Comparison of ENCODE assay signal across 12 cellular contexts in the genomic region with DNA sequence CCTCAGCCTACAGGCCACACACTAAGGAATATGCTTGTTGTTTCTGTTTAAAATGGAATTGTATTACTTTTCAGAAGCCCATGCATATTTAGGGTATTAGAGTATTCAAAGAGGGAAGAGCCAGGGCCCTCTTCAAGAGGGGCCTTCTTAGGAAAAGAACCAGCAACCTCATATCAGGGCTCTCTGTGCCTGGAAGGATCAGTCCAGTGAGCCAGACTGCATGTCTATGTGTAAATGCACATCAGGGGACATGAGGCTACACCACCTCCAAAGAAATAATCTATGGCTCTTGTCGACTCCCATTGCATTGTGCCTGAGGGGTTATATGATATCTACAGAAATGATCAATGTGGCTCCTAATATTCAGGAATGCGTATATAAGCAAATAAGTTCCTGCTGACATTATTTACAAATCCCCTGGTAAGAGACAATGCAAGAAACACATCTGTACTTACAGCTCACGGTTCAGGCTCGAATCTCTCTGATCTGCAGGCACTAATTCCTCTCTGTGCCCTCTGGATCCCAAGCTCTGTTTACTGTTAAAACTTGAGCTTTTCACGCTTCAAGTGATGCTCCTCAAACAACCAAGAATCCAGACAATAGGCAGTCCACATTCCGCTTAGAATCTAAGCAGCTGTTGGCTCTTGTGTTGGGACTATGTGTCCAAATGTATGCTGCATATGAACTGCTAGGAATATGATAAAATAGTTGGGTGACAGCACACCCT.
A peak's percentile ranks its signal among the peaks of the same experiment; 100 is the strongest.
DNase-seq lines count a peak whose midpoint lies in the region; ATAC-seq lines count a peak whose summit lies in the region.
"Had no signal": no experiment of that assay in that cellular context is flagged by ENCODE, and none has a peak within 500 bp of the region (broad histone marks: within the 10 kb centered on the region; RNA-seq: fewer than 3 reads in every experiment).

No MANE protein-coding gene starts in this region.

- H3K4me3 Mint-ChIP-seq in T-helper 2 cell treated with Interferon-gamma antibody and Interleukin-4, amounts not matched to agents 5 μg/mL and 100 μg/mL, for 36 hours = peak overlapping the region; percentile 75
- peak overlapping the region; percentile 54 to 61 for H3K4me3 Mint-ChIP-seq in stimulated activated naive B cell treated with anti-CD40 and anti-IgM and Interleukin-4, amounts not matched to agents 10 μg/mL and 1 μg/mL and 100 μg/mL, for 72 hours

- H3K36me3 Mint-ChIP-seq in T-helper 2 cell treated with Interferon-gamma antibody and Interleukin-4, amounts not matched to agents 5 μg/mL and 100 μg/mL, for 36 hours (ENCODE audit: low read depth) = peaks cover 5% of the 10 kb centered on the region
- no peaks in the 10 kb centered on the region for H3K36me3 Mint-ChIP-seq in stimulated activated naive B cell treated with anti-CD40 and anti-IgM and Interleukin-4, amounts not matched to agents 10 μg/mL and 1 μg/mL and 100 μg/mL, for 72 hours

- H3K4me1 Mint-ChIP-seq in T-helper 2 cell treated with Interferon-gamma antibody and Interleukin-4, amounts not matched to agents 5 μg/mL and 100 μg/mL, for 36 hours (ENCODE audit: low read depth) = peaks cover 56% of the 10 kb centered on the region
- H3K4me1 Mint-ChIP-seq in stimulated activated naive B cell treated with anti-CD40 and anti-IgM and Interleukin-4, amounts not matched to agents 10 μg/mL and 1 μg/mL and 100 μg/mL, for 72 hours = peaks cover 18 to 23% of the 10 kb centered on the region in 2 donors

- ATAC-seq in stimulated activated naive B cell treated with anti-CD40 and anti-IgM and Interleukin-4, amounts not matched to agents 10 μg/mL and 1 μg/mL and 100 μg/mL, for 72 hours (replicated peaks) = no peak

- DNase-seq in T-helper 2 cell treated with Interferon-gamma antibody and Interleukin-4, amounts not matched to agents 5 μg/mL and 100 μg/mL, for 36 hours (ENCODE audit: low spot score) = no peak
- DNase-seq in T-helper 2 cell = no peak
- peak; percentile 80 to 90 for DNase-seq in SJCRH30
- peak; percentile 70 for DNase-seq in fibroblast of gingiva (ENCODE audit: low read depth)
- no peak for DNase-seq in stimulated activated naive B cell treated with anti-CD40 and anti-IgM and Interleukin-4, amounts not matched to agents 10 μg/mL and 1 μg/mL and 100 μg/mL, for 72 hours
- DNase-seq in DMS153 treated with DMSO at 0.1 percent for 48 hours (lab: John Stamatoyannopoulos, UW; ENCODE audit: unreplicated experiment) = no peak
- DNase-seq in DMS79 (lab: John Stamatoyannopoulos, UW) = no peak
- no peak for DNase-seq in stimulated activated CD4-positive, alpha-beta T cell treated with anti-CD3 and anti-CD28 coated beads, Interleukin-12 subunit alpha, Interleukin-12 subunit beta, amount 100 ng/mL, for 4 hours
- DNase-seq: erythroblast, islet precursor cell, NCI-H1694, psoas muscle had no signal

- peaks cover 75% of the 10 kb centered on the region for H3K4me1 ChIP-seq in SJCRH30

- H3K4me3 ChIP-seq in SJCRH30 = no peak overlapping the region
- H3K4me3 ChIP-seq: psoas muscle had no signal

- no peaks in the 10 kb centered on the region for H3K27me3 Mint-ChIP-seq in T-helper 2 cell treated with Interferon-gamma antibody and Interleukin-4, amounts not matched to agents 5 μg/mL and 100 μg/mL, for 36 hours (ENCODE audit: low read depth)
- H3K27me3 Mint-ChIP-seq in stimulated activated naive B cell treated with anti-CD40 and anti-IgM and Interleukin-4, amounts not matched to agents 10 μg/mL and 1 μg/mL and 100 μg/mL, for 72 hours = no peaks in the 10 kb centered on the region

- no peaks in the 10 kb centered on the region for H3K27me3 ChIP-seq in SJCRH30

- H3K9me3 ChIP-seq in SJCRH30 (replicated peaks) = no peaks in the 10 kb centered on the region
- H3K9me3 ChIP-seq: psoas muscle had no signal

- peaks cover 4% of the 10 kb centered on the region for H3K9me3 Mint-ChIP-seq in T-helper 2 cell treated with Interferon-gamma antibody and Interleukin-4, amounts not matched to agents 5 μg/mL and 100 μg/mL, for 36 hours
- H3K9me3 Mint-ChIP-seq in stimulated activated naive B cell treated with anti-CD40 and anti-IgM and Interleukin-4, amounts not matched to agents 10 μg/mL and 1 μg/mL and 100 μg/mL, for 72 hours = no peaks in the 10 kb centered on the region

- peak overlapping the region; percentile 97 for H3K27ac Mint-ChIP-seq in T-helper 2 cell treated with Interferon-gamma antibody and Interleukin-4, amounts not matched to agents 5 μg/mL and 100 μg/mL, for 36 hours
- peak overlapping the region; percentile 91 for H3K27ac Mint-ChIP-seq in stimulated activated naive B cell treated with anti-CD40 and anti-IgM and Interleukin-4, amounts not matched to agents 10 μg/mL and 1 μg/mL and 100 μg/mL, for 72 hours

- no peaks in the 10 kb centered on the region for H3K36me3 ChIP-seq in SJCRH30

- H3K27ac ChIP-seq in SJCRH30 = peak overlapping the region; percentile 65
- H3K27ac ChIP-seq: psoas muscle had no signal

Comparison
In these comparisons a context has a peak if more than half of its experiments do, and no peak if none do; other contexts are left out.
1. DNase-seq: peak in SJCRH30 (2 of 2) and fibroblast of gingiva (single experiment); none in T-helper 2 cell treated with Interferon-gamma antibody and Interleukin-4, amounts not matched to agents 5 μg/mL and 100 μg/mL, for 36 hours (single experiment), T-helper 2 cell (0 of 5), stimulated activated naive B cell treated with anti-CD40 and anti-IgM and Interleukin-4, amounts not matched to agents 10 μg/mL and 1 μg/mL and 100 μg/mL, for 72 hours (single experiment), DMS153 treated with DMSO at 0.1 percent for 48 hours (single experiment), DMS79 (single experiment) and stimulated activated CD4-positive, alpha-beta T cell treated with anti-CD3 and anti-CD28 coated beads, Interleukin-12 subunit alpha, Interleukin-12 subunit beta, amount 100 ng/mL, for 4 hours (single experiment).